In the genomic region with DNA sequence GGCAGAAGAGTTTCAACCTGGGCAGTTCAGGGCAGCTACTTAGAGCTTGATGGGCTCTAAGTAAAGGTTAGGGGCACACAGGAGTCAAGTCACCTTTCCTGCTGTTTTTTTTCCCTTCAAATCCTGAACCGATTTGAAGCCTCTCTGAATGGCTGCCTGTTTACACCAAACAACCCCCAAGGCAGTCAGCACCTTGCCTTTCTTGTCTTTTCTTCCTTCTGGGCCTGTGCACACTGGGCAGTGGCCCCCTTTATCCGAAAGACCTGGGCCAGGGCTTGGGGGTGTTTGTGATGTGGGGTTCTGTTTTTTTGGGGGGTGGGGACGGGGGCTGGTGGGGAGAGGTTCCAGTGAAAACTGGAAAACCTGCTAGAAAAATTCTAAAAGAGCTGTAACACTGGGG, we compare ENCODE assay signal across 13 cellular contexts. TPM values are rescaled to one million over a fixed set of nuclear protein-coding genes. Genes with fewer than 3 reads are reported as not detected.
A peak's percentile ranks its signal among the peaks of the same experiment; 100 is the strongest.
DNase-seq lines count a peak whose midpoint lies in the region; ATAC-seq and TF ChIP-seq lines count a peak whose summit lies in the region.
"Had no signal": no experiment of that assay in that cellular context is flagged by ENCODE, and none has a peak within 500 bp of the region (broad histone marks: within the 10 kb centered on the region; RNA-seq: fewer than 3 reads in every experiment).

No MANE protein-coding gene starts in this region.

- TF ChIP-seq CTCF in CD14-positive monocyte (IDR thresholded peaks at IDR 0.05), result no peak

- DNase-seq in CD14-positive monocyte (ENCODE audit: low spot score), result no peak
- DNase-seq in activated T-helper 1 cell treated with anti-CD3 and anti-CD28 coated beads, Interleukin-12 subunit alpha, Interleukin-12 subunit beta, Interleukin-2, Interleukin-4 antibody, amounts not matched to agents 30 ng/mL and 10 ng/mL and 1 ng/mL, durations not matched to agents 14 hours and 24 hours and 36 hours (ENCODE audit: low spot score), result no peak
- DNase-seq in natural killer cell treated with Interleukin-12 subunit alpha and Interleukin-12 subunit beta and Interleukin-15 and Interleukin-18, amount 100 ng/mL, for 72 hours (ENCODE audit: low spot score), result no peak
- no peak for DNase-seq in superior temporal gyrus (ENCODE audit: extremely low spot score)
- no peak for DNase-seq in stimulated activated CD4-positive, alpha-beta T cell treated with anti-CD3 and anti-CD28 coated beads, Interleukin-4, amount 100 ng/mL, for 24 hours
- no peak for DNase-seq in stimulated activated naive CD4-positive, alpha-beta T cell treated with Interleukin-2 at 50 U/mL for 16 hours (lab: John Stamatoyannopoulos, UW)
- DNase-seq: midbrain, NCI-H2081, NCI-H748 treated with DMSO at 0.1 percent for 48 hours had no signal

- no peak overlapping the region for H3K4me3 Mint-ChIP-seq in CD14-positive monocyte
- no peak overlapping the region for H3K4me3 Mint-ChIP-seq in activated T-helper 1 cell treated with anti-CD3 and anti-CD28 coated beads, Interleukin-12 subunit alpha, Interleukin-12 subunit beta, Interleukin-2, Interleukin-4 antibody, amounts not matched to agents 30 ng/mL and 10 ng/mL and 1 ng/mL, durations not matched to agents 14 hours and 24 hours and 36 hours
- peak overlapping the region; percentile 87 for H3K4me3 Mint-ChIP-seq in natural killer cell treated with Interleukin-12 subunit alpha and Interleukin-12 subunit beta and Interleukin-15 and Interleukin-18, amount 100 ng/mL, for 72 hours
- H3K4me3 Mint-ChIP-seq: brain had no signal

- H3K36me3 Mint-ChIP-seq in CD14-positive monocyte, result no peaks in the 10 kb centered on the region
- no peaks in the 10 kb centered on the region for H3K36me3 Mint-ChIP-seq in activated T-helper 1 cell treated with anti-CD3 and anti-CD28 coated beads, Interleukin-12 subunit alpha, Interleukin-12 subunit beta, Interleukin-2, Interleukin-4 antibody, amounts not matched to agents 30 ng/mL and 10 ng/mL and 1 ng/mL, durations not matched to agents 14 hours and 24 hours and 36 hours (ENCODE audit: low read depth)
- no peaks in the 10 kb centered on the region for H3K36me3 Mint-ChIP-seq in natural killer cell treated with Interleukin-12 subunit alpha and Interleukin-12 subunit beta and Interleukin-15 and Interleukin-18, amount 100 ng/mL, for 72 hours
- H3K36me3 Mint-ChIP-seq: brain had no signal

- no peak for ATAC-seq in natural killer cell treated with Interleukin-12 subunit alpha and Interleukin-12 subunit beta and Interleukin-15 and Interleukin-18, amount 100 ng/mL, for 72 hours

- no peaks in the 10 kb centered on the region for H3K9me3 Mint-ChIP-seq in CD14-positive monocyte
- H3K9me3 Mint-ChIP-seq in activated T-helper 1 cell treated with anti-CD3 and anti-CD28 coated beads, Interleukin-12 subunit alpha, Interleukin-12 subunit beta, Interleukin-2, Interleukin-4 antibody, amounts not matched to agents 30 ng/mL and 10 ng/mL and 1 ng/mL, durations not matched to agents 14 hours and 24 hours and 36 hours, result no peaks in the 10 kb centered on the region
- H3K9me3 Mint-ChIP-seq in natural killer cell treated with Interleukin-12 subunit alpha and Interleukin-12 subunit beta and Interleukin-15 and Interleukin-18, amount 100 ng/mL, for 72 hours, result no peaks in the 10 kb centered on the region

- peaks cover 0 to 3% (median 2%) of the 10 kb centered on the region in 3 donors for H3K27me3 Mint-ChIP-seq in CD14-positive monocyte (ENCODE audit: low read depth in 3 of 3)
- no peaks in the 10 kb centered on the region for H3K27me3 Mint-ChIP-seq in activated T-helper 1 cell treated with anti-CD3 and anti-CD28 coated beads, Interleukin-12 subunit alpha, Interleukin-12 subunit beta, Interleukin-2, Interleukin-4 antibody, amounts not matched to agents 30 ng/mL and 10 ng/mL and 1 ng/mL, durations not matched to agents 14 hours and 24 hours and 36 hours (ENCODE audit: insufficient read depth)
- H3K27me3 Mint-ChIP-seq in natural killer cell treated with Interleukin-12 subunit alpha and Interleukin-12 subunit beta and Interleukin-15 and Interleukin-18, amount 100 ng/mL, for 72 hours, result no peaks in the 10 kb centered on the region
- H3K27me3 Mint-ChIP-seq: brain had no signal

- peaks cover 25% of the 10 kb centered on the region for H3K4me1 Mint-ChIP-seq in CD14-positive monocyte
- H3K4me1 Mint-ChIP-seq in activated T-helper 1 cell treated with anti-CD3 and anti-CD28 coated beads, Interleukin-12 subunit alpha, Interleukin-12 subunit beta, Interleukin-2, Interleukin-4 antibody, amounts not matched to agents 30 ng/mL and 10 ng/mL and 1 ng/mL, durations not matched to agents 14 hours and 24 hours and 36 hours (ENCODE audit: low read depth), result peaks cover 44% of the 10 kb centered on the region
- H3K4me1 Mint-ChIP-seq in natural killer cell treated with Interleukin-12 subunit alpha and Interleukin-12 subunit beta and Interleukin-15 and Interleukin-18, amount 100 ng/mL, for 72 hours (ENCODE audit: low read depth in 2 of 2), result peaks cover 40% of the 10 kb centered on the region in 2 donors

- peak overlapping the region in 4 of 7 donors; percentile 57 to 90 (median 80) for H3K27ac Mint-ChIP-seq in CD14-positive monocyte
- peak overlapping the region; percentile 88 for H3K27ac Mint-ChIP-seq in activated T-helper 1 cell treated with anti-CD3 and anti-CD28 coated beads, Interleukin-12 subunit alpha, Interleukin-12 subunit beta, Interleukin-2, Interleukin-4 antibody, amounts not matched to agents 30 ng/mL and 10 ng/mL and 1 ng/mL, durations not matched to agents 14 hours and 24 hours and 36 hours
- peak overlapping the region; percentile 97 to 99 for H3K27ac Mint-ChIP-seq in natural killer cell treated with Interleukin-12 subunit alpha and Interleukin-12 subunit beta and Interleukin-15 and Interleukin-18, amount 100 ng/mL, for 72 hours

- intact Hi-C loops in CD14-positive monocyte (cut with micrococcal nuclease), result no loop called here
- intact Hi-C loops in activated T-helper 1 cell treated with anti-CD3 and anti-CD28 coated beads, Interleukin-12 subunit alpha, Interleukin-12 subunit beta, Interleukin-2, Interleukin-4 antibody, amounts not matched to agents 30 ng/mL and 10 ng/mL and 1 ng/mL, durations not matched to agents 14 hours and 24 hours and 36 hours (cut with micrococcal nuclease), result no loop called here

- H3K4me3 ChIP-seq in GM08714 (ENCODE audit: low read length), result peak overlapping the region; percentile 1; the same call in 1 of the 2 replicates
- H3K4me3 ChIP-seq: HAP-1 had no signal

RNA-seq across cellular contexts. Expression of gene RSPH14, which starts 4.3 kb away (rescaled TPM):
- polyA plus RNA-seq in CD14-positive monocyte, result not detected
- total RNA-seq in activated T-helper 1 cell treated with anti-CD3 and anti-CD28 coated beads, Interleukin-12 subunit alpha, Interleukin-12 subunit beta, Interleukin-2, Interleukin-4 antibody, amounts not matched to agents 30 ng/mL and 10 ng/mL and 1 ng/mL, durations not matched to agents 14 hours and 24 hours and 36 hours, result not detected in 2 replicates
- total RNA-seq in natural killer cell treated with Interleukin-12 subunit alpha and Interleukin-12 subunit beta and Interleukin-15 and Interleukin-18, amount 100 ng/mL, for 72 hours, result not detected
- total RNA-seq: Right ventricle myocardium superior had no signal

RNA-seq across cellular contexts. Expression of gene RAB36, which starts 7.8 kb away (rescaled TPM):
- under 1 TPM; 0.37 to 0.78 TPM for polyA plus RNA-seq in CD14-positive monocyte
- total RNA-seq in activated T-helper 1 cell treated with anti-CD3 and anti-CD28 coated beads, Interleukin-12 subunit alpha, Interleukin-12 subunit beta, Interleukin-2, Interleukin-4 antibody, amounts not matched to agents 30 ng/mL and 10 ng/mL and 1 ng/mL, durations not matched to agents 14 hours and 24 hours and 36 hours, result 0.08 TPM in 1 of 2 replicates, not detected in the other
- total RNA-seq in natural killer cell treated with Interleukin-12 subunit alpha and Interleukin-12 subunit beta and Interleukin-15 and Interleukin-18, amount 100 ng/mL, for 72 hours, result 1 to 10 TPM; 2.1 to 2.7 TPM

RNA-seq across cellular contexts. Expression of gene BCR, which starts 42.8 kb away (rescaled TPM):
- polyA plus RNA-seq in CD14-positive monocyte, result under 1 TPM; 0.97 TPM
- total RNA-seq in activated T-helper 1 cell treated with anti-CD3 and anti-CD28 coated beads, Interleukin-12 subunit alpha, Interleukin-12 subunit beta, Interleukin-2, Interleukin-4 antibody, amounts not matched to agents 30 ng/mL and 10 ng/mL and 1 ng/mL, durations not matched to agents 14 hours and 24 hours and 36 hours, result 56.8 and 62.0 TPM in 2 replicates
- total RNA-seq in natural killer cell treated with Interleukin-12 subunit alpha and Interleukin-12 subunit beta and Interleukin-15 and Interleukin-18, amount 100 ng/mL, for 72 hours, result 10 to 100 TPM; 55.4 to 65.8 TPM
